In the genomic region with DNA sequence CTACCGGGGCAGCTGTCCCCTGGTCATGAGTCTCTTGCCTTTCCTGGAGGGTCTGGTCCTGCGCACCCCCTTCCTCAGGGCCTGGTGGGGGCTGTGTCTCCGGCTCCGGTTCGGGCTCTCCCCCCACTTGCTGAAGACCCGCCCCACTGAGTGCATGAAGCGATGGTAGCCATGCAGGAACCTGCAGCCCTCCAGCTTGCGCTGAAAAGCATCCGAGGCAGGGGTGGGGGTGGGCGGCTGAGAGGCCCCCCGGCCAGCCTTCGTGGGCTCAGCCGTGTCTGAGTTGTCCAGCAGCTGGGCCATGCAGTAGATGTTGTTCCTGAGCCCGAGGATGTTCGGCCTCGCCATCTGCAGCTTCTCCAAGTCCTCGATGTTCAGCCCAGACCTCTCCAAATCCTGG, we compare ENCODE assay signal across 26 cellular contexts. TPM values are rescaled to one million over a fixed set of nuclear protein-coding genes. Genes with fewer than 3 reads are reported as not detected.
DNase-seq lines count a peak whose midpoint lies in the region; ATAC-seq and TF ChIP-seq lines count a peak whose summit lies in the region.
"Had no signal": no experiment of that assay in that cellular context is flagged by ENCODE, and none has a peak within 500 bp of the region (broad histone marks: within the 10 kb centered on the region; RNA-seq: fewer than 3 reads in every experiment).

No MANE protein-coding gene starts in this region.

- H3K27ac ChIP-seq in GM23338 (ENCODE audit: low read depth) (no peak overlapping the region), neutrophil (peak overlapping the region; percentile 100)
- H3K27ac ChIP-seq: coronary artery, ovary, Peyer's patch had no signal

- no peaks in the 10 kb centered on the region for H4K20me1 ChIP-seq in GM23338 (replicated peaks; ENCODE audit: insufficient read depth)

- no peaks in the 10 kb centered on the region for H3K9me2 ChIP-seq in GM23338 (ENCODE audit: insufficient read depth)

- no peak overlapping the region for H3K4me3 ChIP-seq in GM23338
- H3K4me3 ChIP-seq in neutrophil (ENCODE audit: low read depth in 1 of 2, low read length in 1 of 2) = peak overlapping the region; percentile 96 to 99
- H3K4me3 ChIP-seq: coronary artery, ovary had no signal

- peaks cover 66% of the 10 kb centered on the region for H3K36me3 Mint-ChIP-seq in activated T-cell treated with anti-CD3 and anti-CD28 coated beads, Interleukin-2, amount 50 U/mL, for 24 hours (ENCODE audit: low read depth)
- no peaks in the 10 kb centered on the region for H3K36me3 Mint-ChIP-seq in GM23338 (ENCODE audit: low read depth)
- H3K36me3 Mint-ChIP-seq in activated T-helper 1 cell treated with anti-CD3 and anti-CD28 coated beads, Interleukin-12 subunit alpha, Interleukin-12 subunit beta, Interleukin-2, Interleukin-4 antibody, amounts not matched to agents 30 ng/mL and 10 ng/mL and 1 ng/mL, durations not matched to agents 14 hours and 24 hours and 36 hours (ENCODE audit: low read depth) = peaks cover 34% of the 10 kb centered on the region

- no peak overlapping the region for H3K27ac Mint-ChIP-seq in activated T-cell treated with anti-CD3 and anti-CD28 coated beads, Interleukin-2, amount 50 U/mL, for 24 hours
- H3K27ac Mint-ChIP-seq in GM23338 = no peak overlapping the region
- H3K27ac Mint-ChIP-seq in activated T-helper 1 cell treated with anti-CD3 and anti-CD28 coated beads, Interleukin-12 subunit alpha, Interleukin-12 subunit beta, Interleukin-2, Interleukin-4 antibody, amounts not matched to agents 30 ng/mL and 10 ng/mL and 1 ng/mL, durations not matched to agents 14 hours and 24 hours and 36 hours = no peak overlapping the region

- H3K9me3 ChIP-seq in neutrophil = no peaks in the 10 kb centered on the region
- H3K9me3 ChIP-seq: Caco-2, ovary, Peyer's patch had no signal

- no peaks in the 10 kb centered on the region for H3K27me3 Mint-ChIP-seq in activated T-cell treated with anti-CD3 and anti-CD28 coated beads, Interleukin-2, amount 50 U/mL, for 24 hours
- H3K27me3 Mint-ChIP-seq in GM23338 (ENCODE audit: insufficient read depth, low read depth, poor library complexity) = peaks cover 18% of the 10 kb centered on the region
- no peaks in the 10 kb centered on the region for H3K27me3 Mint-ChIP-seq in activated T-helper 1 cell treated with anti-CD3 and anti-CD28 coated beads, Interleukin-12 subunit alpha, Interleukin-12 subunit beta, Interleukin-2, Interleukin-4 antibody, amounts not matched to agents 30 ng/mL and 10 ng/mL and 1 ng/mL, durations not matched to agents 14 hours and 24 hours and 36 hours (ENCODE audit: insufficient read depth)
- H3K27me3 Mint-ChIP-seq: naive thymus-derived CD4-positive, alpha-beta T cell had no signal

- TF ChIP-seq CTCF in GM23338 (conservative IDR thresholded peaks at IDR 0.05; ENCODE audit: low read depth in 2 of 2) (no peak), neutrophil (IDR thresholded peaks at IDR 0.05) (no peak)

- H3K36me3 ChIP-seq in GM23338 (ENCODE audit: insufficient read depth) = no peaks in the 10 kb centered on the region
- peaks cover 23% of the 10 kb centered on the region for H3K36me3 ChIP-seq in neutrophil
- H3K36me3 ChIP-seq: ovary, Peyer's patch had no signal

- no peaks in the 10 kb centered on the region; the same call in 1 of the 2 replicates for H3K27me3 ChIP-seq in GM23338 (ENCODE audit: insufficient read depth)
- no peaks in the 10 kb centered on the region for H3K27me3 ChIP-seq in neutrophil
- H3K27me3 ChIP-seq: ovary, Peyer's patch had no signal

- H2AFZ ChIP-seq in GM23338 = 0 out of 2 replicates have a peak overlapping the region, but pooled peaks have one; percentile 98

- H3K79me2 ChIP-seq in GM23338 (replicated peaks; ENCODE audit: insufficient read depth) = no peaks in the 10 kb centered on the region

- H3K4me2 ChIP-seq in GM23338 = no peak overlapping the region

- no peak for DNase-seq in activated T-cell treated with anti-CD3 and anti-CD28 coated beads, Interleukin-2, amount 50 U/mL, for 24 hours
- DNase-seq in activated T-cell treated with anti-CD3 and anti-CD28 coated beads for 4 hours (no peak), GM23338 (ENCODE audit: low spot score) (no peak), MV-4-11 (lab: John Stamatoyannopoulos, UW) (no peak), cerebellar nuclear complex (lab: John Stamatoyannopoulos, UW) (no peak), NCI-H82 treated with DMSO at 0.1 percent for 48 hours (lab: John Stamatoyannopoulos, UW; ENCODE audit: unreplicated experiment) (no peak)
- no peak for DNase-seq in activated T-helper 1 cell treated with anti-CD3 and anti-CD28 coated beads, Interleukin-12 subunit alpha, Interleukin-12 subunit beta, Interleukin-2, Interleukin-4 antibody, amounts not matched to agents 30 ng/mL and 10 ng/mL and 1 ng/mL, durations not matched to agents 14 hours and 24 hours and 36 hours (ENCODE audit: low spot score)
- DNase-seq: activated CD4-positive, alpha-beta T cell treated with anti-CD3 and anti-CD28 coated beads for 4 hours; activated naive CD4-positive, alpha-beta T cell treated with anti-CD3 and anti-CD28 coated beads, Interleukin-2, amount 50 U/mL, for 16 hours; Caco-2; DMS79 treated with DMSO at 0.1 percent for 48 hours; islet precursor cell; KG1; naive thymus-derived CD4-positive, alpha-beta T cell; NCI-H1417 treated with DMSO at 0.1 percent for 48 hours; NCI-H2081; NCI-H2227 treated with DMSO at 0.1 percent for 48 hours; ovary; Peyer's patch; SIG-M5 had no signal

- peaks cover 55% of the 10 kb centered on the region for H3K4me1 Mint-ChIP-seq in activated T-cell treated with anti-CD3 and anti-CD28 coated beads, Interleukin-2, amount 50 U/mL, for 24 hours (ENCODE audit: low read depth)
- H3K4me1 Mint-ChIP-seq in GM23338 = peaks cover 5% of the 10 kb centered on the region; the same call in 2 of the 3 replicates
- peaks cover 72% of the 10 kb centered on the region for H3K4me1 Mint-ChIP-seq in activated T-helper 1 cell treated with anti-CD3 and anti-CD28 coated beads, Interleukin-12 subunit alpha, Interleukin-12 subunit beta, Interleukin-2, Interleukin-4 antibody, amounts not matched to agents 30 ng/mL and 10 ng/mL and 1 ng/mL, durations not matched to agents 14 hours and 24 hours and 36 hours (ENCODE audit: low read depth)

- intact Hi-C loops in activated T-helper 1 cell treated with anti-CD3 and anti-CD28 coated beads, Interleukin-12 subunit alpha, Interleukin-12 subunit beta, Interleukin-2, Interleukin-4 antibody, amounts not matched to agents 30 ng/mL and 10 ng/mL and 1 ng/mL, durations not matched to agents 14 hours and 24 hours and 36 hours (cut with micrococcal nuclease) = loop anchor here (1.0 kb wide), 1 partner anchor 160 kb away; no protein-coding TSS in a partner anchor

- peak overlapping the region; percentile 94 for H3K4me3 Mint-ChIP-seq in activated T-cell treated with anti-CD3 and anti-CD28 coated beads, Interleukin-2, amount 50 U/mL, for 24 hours
- no peak overlapping the region for H3K4me3 Mint-ChIP-seq in GM23338
- peak overlapping the region; percentile 95 for H3K4me3 Mint-ChIP-seq in activated T-helper 1 cell treated with anti-CD3 and anti-CD28 coated beads, Interleukin-12 subunit alpha, Interleukin-12 subunit beta, Interleukin-2, Interleukin-4 antibody, amounts not matched to agents 30 ng/mL and 10 ng/mL and 1 ng/mL, durations not matched to agents 14 hours and 24 hours and 36 hours

- no peaks in the 10 kb centered on the region for H3K4me1 ChIP-seq in GM23338 (ENCODE audit: insufficient read depth)
- H3K4me1 ChIP-seq in neutrophil (ENCODE audit: control insufficient read depth in 1 of 2, insufficient read depth in 1 of 2, low read depth in 1 of 2, low read length in 1 of 2) = peaks cover 76 to 87% of the 10 kb centered on the region in 2 experiments

- no peaks in the 10 kb centered on the region for H3K9me3 Mint-ChIP-seq in activated T-cell treated with anti-CD3 and anti-CD28 coated beads, Interleukin-2, amount 50 U/mL, for 24 hours
- no peaks in the 10 kb centered on the region; the same call in 2 of the 3 replicates for H3K9me3 Mint-ChIP-seq in GM23338
- H3K9me3 Mint-ChIP-seq in activated T-helper 1 cell treated with anti-CD3 and anti-CD28 coated beads, Interleukin-12 subunit alpha, Interleukin-12 subunit beta, Interleukin-2, Interleukin-4 antibody, amounts not matched to agents 30 ng/mL and 10 ng/mL and 1 ng/mL, durations not matched to agents 14 hours and 24 hours and 36 hours = no peaks in the 10 kb centered on the region
- H3K9me3 Mint-ChIP-seq: naive thymus-derived CD4-positive, alpha-beta T cell had no signal

- no peaks in the 10 kb centered on the region for H3F3A ChIP-seq in GM23338 (replicated peaks; ENCODE audit: low read depth)

- ATAC-seq in GM23338 = no peak

TF ChIP-seq in GM23338, 12 proteins besides CTCF, POLR2A, EP300 and RAD21:
- TF ChIP-seq NANOG (IDR thresholded peaks at IDR 0.05; ENCODE audit: borderline replicate concordance) (no peak), ZNF114 (CRISPR knock-in tag; IDR thresholded peaks at IDR 0.05) (no peak), JUNB (IDR thresholded peaks at IDR 0.05; ENCODE audit: unreplicated experiment) (no peak), STAT1 (IDR thresholded peaks at IDR 0.05; ENCODE audit: unreplicated experiment) (no peak), CREB1 (CRISPR knock-in tag; IDR thresholded peaks at IDR 0.05; ENCODE audit: low read depth) (no peak)
TF ChIP-seq in GM23338: peak in this region for 0.

RNA-seq across cellular contexts. Expression of a gene that starts 2.8 kb away (rescaled TPM):
- not detected in 2 replicates for total RNA-seq in GM23338 (2014; rRNA removed; shearing (Covaris generic))
- not detected in 2 replicates for polyA plus RNA-seq in GM23338 (2016; fragmentation: Nextera tagmentation; extraction: Ambion mirVana)
- 76.7 and 78.3 TPM in 2 replicates for total RNA-seq in activated T-helper 1 cell treated with anti-CD3 and anti-CD28 coated beads, Interleukin-12 subunit alpha, Interleukin-12 subunit beta, Interleukin-2, Interleukin-4 antibody, amounts not matched to agents 30 ng/mL and 10 ng/mL and 1 ng/mL, durations not matched to agents 14 hours and 24 hours and 36 hours
- total RNA-seq: Caco-2, epithelial cell of proximal tubule, HT1080, Peyer's patch, renal cortical epithelial cell had no signal
- polyA plus RNA-seq: BJ had no signal

RNA-seq across cellular contexts. Expression of a gene that starts 17.3 kb away (rescaled TPM):
- total RNA-seq in GM23338 (2014; rRNA removed; shearing (Covaris generic)) = 3.6 and 5.9 TPM in 2 replicates
- 1.2 and 1.8 TPM in 2 replicates for polyA plus RNA-seq in GM23338 (2016; fragmentation: Nextera tagmentation; extraction: Ambion mirVana)
- total RNA-seq in activated T-helper 1 cell treated with anti-CD3 and anti-CD28 coated beads, Interleukin-12 subunit alpha, Interleukin-12 subunit beta, Interleukin-2, Interleukin-4 antibody, amounts not matched to agents 30 ng/mL and 10 ng/mL and 1 ng/mL, durations not matched to agents 14 hours and 24 hours and 36 hours = 450 and 455 TPM in 2 replicates
- polyA plus RNA-seq: naive thymus-derived CD4-positive, alpha-beta T cell had no signal

RNA-seq across cellular contexts. Expression of a gene that starts 25.4 kb away (rescaled TPM):
- total RNA-seq in GM23338 (2014; rRNA removed; shearing (Covaris generic)) = 23.2 and 36.0 TPM in 2 replicates
- 11.3 and 22.0 TPM in 2 replicates for polyA plus RNA-seq in GM23338 (2016; fragmentation: Nextera tagmentation; extraction: Ambion mirVana)
- 5.6 and 8.8 TPM in 2 replicates for total RNA-seq in activated T-helper 1 cell treated with anti-CD3 and anti-CD28 coated beads, Interleukin-12 subunit alpha, Interleukin-12 subunit beta, Interleukin-2, Interleukin-4 antibody, amounts not matched to agents 30 ng/mL and 10 ng/mL and 1 ng/mL, durations not matched to agents 14 hours and 24 hours and 36 hours

Comparison
In these comparisons a context has a peak if more than half of its experiments do, and no peak if none do; other contexts are left out.
1. RNA of a gene that starts 2.8 kb away (total RNA-seq): 76.7 to 78.3 TPM in activated T-helper 1 cell treated with anti-CD3 and anti-CD28 coated beads, Interleukin-12 subunit alpha, Interleukin-12 subunit beta, Interleukin-2, Interleukin-4 antibody, amounts not matched to agents 30 ng/mL and 10 ng/mL and 1 ng/mL, durations not matched to agents 14 hours and 24 hours and 36 hours; not detected in GM23338; every median in the first group is over 10 times any median in the second.
2. RNA of a gene that starts 17.3 kb away (total RNA-seq): 450 to 455 TPM in activated T-helper 1 cell treated with anti-CD3 and anti-CD28 coated beads, Interleukin-12 subunit alpha, Interleukin-12 subunit beta, Interleukin-2, Interleukin-4 antibody, amounts not matched to agents 30 ng/mL and 10 ng/mL and 1 ng/mL, durations not matched to agents 14 hours and 24 hours and 36 hours; 3.6 to 5.9 TPM in GM23338; every median in the first group is over 10 times any median in the second.